10 cellular contexts compared by ENCODE assay signal in genomic region chr2:182586426-182586825, GRCh38.
A peak's percentile ranks its signal among the peaks of the same experiment; 100 is the strongest.
DNase-seq lines count a peak whose midpoint lies in the region; ATAC-seq and TF ChIP-seq lines count a peak whose summit lies in the region.
"Had no signal": no experiment of that assay in that cellular context is flagged by ENCODE, and none has a peak within 500 bp of the region (broad histone marks: within the 10 kb centered on the region; RNA-seq: fewer than 3 reads in every experiment).

No MANE protein-coding gene starts in this region.

- H3K4me1 ChIP-seq in BE2C = no peaks in the 10 kb centered on the region

- no peak overlapping the region for H3K27ac ChIP-seq in dorsolateral prefrontal cortex

- H3K27me3 ChIP-seq in dorsolateral prefrontal cortex = no peaks in the 10 kb centered on the region
- no peaks in the 10 kb centered on the region for H3K27me3 ChIP-seq in BE2C

- ATAC-seq in GM18498 (IDR thresholded peaks at IDR 0.05; ENCODE audit: unreplicated experiment) (peak; percentile 83), GM21423 (IDR thresholded peaks at IDR 0.05; ENCODE audit: unreplicated experiment) (peak; percentile 73), HG03342 (IDR thresholded peaks at IDR 0.05; ENCODE audit: unreplicated experiment) (peak; percentile 79)

- no peaks in the 10 kb centered on the region for H3K36me3 ChIP-seq in BE2C

- DNase-seq in dorsolateral prefrontal cortex (no peak), BE2C (no peak), COR-L47 (lab: John Stamatoyannopoulos, UW) (no peak)
- DNase-seq in stimulated activated CD8-positive, alpha-beta memory T cell treated with anti-CD3 and anti-CD28 coated beads, Interleukin-4, amount 100 ng/mL, for 48 hours = no peak
- DNase-seq: CD8-positive, alpha-beta memory T cell; stimulated activated CD4-positive, alpha-beta T cell treated with anti-CD3 and anti-CD28 coated beads, Interleukin-4, amount 100 ng/mL, for 24 hours; T1000 had no signal

- intact Hi-C loops in dorsolateral prefrontal cortex (cut with DNase I) = no loop called here

- H3K4me3 ChIP-seq in dorsolateral prefrontal cortex (no peak overlapping the region), BE2C (ENCODE audit: low read depth, low read length) (no peak overlapping the region)

- TF ChIP-seq CTCF in dorsolateral prefrontal cortex (IDR thresholded peaks at IDR 0.05 in 54 of 56, conservative IDR thresholded peaks at IDR 0.05 in 2 of 56; ENCODE audit: low read depth in 1 of 56, partially characterized antibody in 56 of 56) (peak in 37 of 56 donors; percentile 6 to 63 (median 29)), BE2C (IDR thresholded peaks at IDR 0.05; ENCODE audit: low read depth, low read length) (no peak)

- H3K9me3 ChIP-seq in BE2C = no peaks in the 10 kb centered on the region
